In genomic region chr9:77495834-77496671, GRCh38 we compare ENCODE assay signal across 11 cellular contexts.
DNase-seq lines count a peak whose midpoint lies in the region; ATAC-seq and TF ChIP-seq lines count a peak whose summit lies in the region.
"Had no signal": no experiment of that assay in that cellular context is flagged by ENCODE, and none has a peak within 500 bp of the region (broad histone marks: within the 10 kb centered on the region; RNA-seq: fewer than 3 reads in every experiment).

No MANE protein-coding gene starts in this region.

- H4K8ac ChIP-seq in neuronal stem cell (ENCODE audit: low read depth, low read length) = no peak overlapping the region

- H3K27me3 ChIP-seq in neuronal stem cell (ENCODE audit: control insufficient read depth in 3 of 3, insufficient read depth in 3 of 3, low read depth in 1 of 3, low read length in 3 of 3) = no peaks in the 10 kb centered on the region

- no peak overlapping the region for H2BK120ac ChIP-seq in neuronal stem cell (ENCODE audit: low read depth, low read length)

- H2BK12ac ChIP-seq in neuronal stem cell (ENCODE audit: low read length) = no peak overlapping the region

- H3K4me3 ChIP-seq in foreskin fibroblast (ENCODE audit: low read depth in 1 of 2, low read length in 2 of 2) = no peak overlapping the region
- no peak overlapping the region for H3K4me3 ChIP-seq in neuronal stem cell (ENCODE audit: low read length in 2 of 2)

- H3K36me3 ChIP-seq in neuronal stem cell (replicated peaks in 1 of 2; ENCODE audit: control insufficient read depth in 2 of 2, insufficient read depth in 2 of 2, low read length in 2 of 2) = no peaks in the 10 kb centered on the region

- peaks cover 10% of the 10 kb centered on the region for H3K27me3 Mint-ChIP-seq in activated T-cell treated with anti-CD3 and anti-CD28 coated beads, Interleukin-2, amount 50 U/mL, for 72 hours (ENCODE audit: low read depth)

- no peak overlapping the region for H3K4me3 Mint-ChIP-seq in activated T-cell treated with anti-CD3 and anti-CD28 coated beads, Interleukin-2, amount 50 U/mL, for 72 hours

- H3K9me3 Mint-ChIP-seq in activated T-cell treated with anti-CD3 and anti-CD28 coated beads, Interleukin-2, amount 50 U/mL, for 72 hours = no peaks in the 10 kb centered on the region

- no peaks in the 10 kb centered on the region for H3K9me3 ChIP-seq in neuronal stem cell (replicated peaks in 1 of 2; ENCODE audit: control insufficient read depth in 2 of 2, insufficient read depth in 1 of 2, low read depth in 1 of 2, low read length in 2 of 2)

- H3K4me1 ChIP-seq in neuronal stem cell (ENCODE audit: control insufficient read depth in 2 of 2, insufficient read depth in 1 of 2, low read depth in 1 of 2, low read length in 2 of 2) = no peaks in the 10 kb centered on the region

- DNase-seq in ELR (ENCODE audit: low read depth) = peak; percentile 23
- DNase-seq in foreskin fibroblast = peak; percentile 21 to 41
- peak; percentile 5 for DNase-seq in renal cortical epithelial cell (ENCODE audit: low read depth)
- DNase-seq in neuronal stem cell (ENCODE audit: low spot score) = no peak
- no peak for DNase-seq in activated T-cell treated with anti-CD3 and anti-CD28 coated beads, Interleukin-2, amount 50 U/mL, for 72 hours
- DNase-seq in NCI-H524 (lab: John Stamatoyannopoulos, UW) = no peak
- DNase-seq in HUDEP-2 (lab: John Stamatoyannopoulos, UW; ENCODE audit: unreplicated experiment in 76 of 76) = no peak
- DNase-seq: central memory CD4-positive, alpha-beta T cell; SHP77; substantia nigra had no signal

- no peak overlapping the region for H3K4me2 ChIP-seq in neuronal stem cell (ENCODE audit: insufficient read depth, low read length, poor library complexity, severe bottlenecking)

- H4K91ac ChIP-seq in neuronal stem cell (ENCODE audit: low read depth, low read length, poor library complexity) = no peak overlapping the region

- H3K36me3 Mint-ChIP-seq in activated T-cell treated with anti-CD3 and anti-CD28 coated beads, Interleukin-2, amount 50 U/mL, for 72 hours (ENCODE audit: insufficient read depth in 2 of 2) = peaks cover 0 to 2% of the 10 kb centered on the region in 2 donors

- H3K4ac ChIP-seq in neuronal stem cell (ENCODE audit: low read length) = no peak overlapping the region

- no CpG with 5 or more reads among the region's 4 CpGs for WGBS in neuronal stem cell (ENCODE audit: extremely low coverage in 2 of 2, insufficient read length in 2 of 2, insufficient replicate concordance in 1 of 2), 2 donors

- H3K27ac Mint-ChIP-seq in activated T-cell treated with anti-CD3 and anti-CD28 coated beads, Interleukin-2, amount 50 U/mL, for 72 hours = no peak overlapping the region

- no peak for TF ChIP-seq CTCF in foreskin fibroblast (IDR thresholded peaks at IDR 0.05; ENCODE audit: low read depth, low read length)

- H3K4me1 Mint-ChIP-seq in activated T-cell treated with anti-CD3 and anti-CD28 coated beads, Interleukin-2, amount 50 U/mL, for 72 hours (ENCODE audit: low read depth) = peaks cover 3% of the 10 kb centered on the region

- no peak overlapping the region for H3K9ac ChIP-seq in neuronal stem cell (ENCODE audit: low read depth, low read length, poor library complexity)

- no peak overlapping the region for H2BK5ac ChIP-seq in neuronal stem cell (ENCODE audit: low read length)

- H3K23ac ChIP-seq in neuronal stem cell (ENCODE audit: low read depth, low read length, poor library complexity) = no peak overlapping the region

- ATAC-seq in SK-N-SH treated with all-trans-retinoic acid at 6 μM for 48 hours = peak; percentile 93
- no peak for ATAC-seq in activated T-cell treated with anti-CD3 and anti-CD28 coated beads, Interleukin-2, amount 50 U/mL, for 72 hours (replicated peaks in 1 of 2)

- H3K27ac ChIP-seq in neuronal stem cell (replicated peaks; ENCODE audit: low read length) = no peak overlapping the region

- no peak overlapping the region for H2BK15ac ChIP-seq in neuronal stem cell (ENCODE audit: low read length)

- no peak overlapping the region for H2AK5ac ChIP-seq in neuronal stem cell (ENCODE audit: low read depth, low read length)

- no peak overlapping the region for H3K14ac ChIP-seq in neuronal stem cell (ENCODE audit: low read length)

- no peaks in the 10 kb centered on the region for H3K79me1 ChIP-seq in neuronal stem cell (ENCODE audit: low read depth, low read length)

- H2AFZ ChIP-seq in neuronal stem cell (ENCODE audit: low read length) = no peak overlapping the region

- no peak overlapping the region for H3K18ac ChIP-seq in neuronal stem cell (ENCODE audit: low read length)

TF ChIP-seq in SK-N-SH treated with all-trans-retinoic acid at 6 μM for 48 hours, 23 proteins besides CTCF, POLR2A, EP300 and RAD21:
- TF ChIP-seq CREB5 (CRISPR knock-in tag; IDR thresholded peaks at IDR 0.05; ENCODE audit: low read depth) (no peak), BACH2 (CRISPR knock-in tag; IDR thresholded peaks at IDR 0.05; ENCODE audit: borderline replicate concordance) (no peak), ISL1 (CRISPR knock-in tag; IDR thresholded peaks at IDR 0.05) (no peak), SNAI2 (CRISPR knock-in tag; IDR thresholded peaks at IDR 0.05) (no peak)

Comparison
In these comparisons a context has a peak if more than half of its experiments do, and no peak if none do; other contexts are left out.
1. DNase-seq: peak in ELR (single experiment), foreskin fibroblast (2 of 2) and renal cortical epithelial cell (single experiment); none in neuronal stem cell (single experiment), activated T-cell treated with anti-CD3 and anti-CD28 coated beads, Interleukin-2, amount 50 U/mL, for 72 hours (0 of 2), NCI-H524 (0 of 2) and HUDEP-2 (0 of 76).